12 cellular contexts compared by ENCODE assay signal in the genomic region with DNA sequence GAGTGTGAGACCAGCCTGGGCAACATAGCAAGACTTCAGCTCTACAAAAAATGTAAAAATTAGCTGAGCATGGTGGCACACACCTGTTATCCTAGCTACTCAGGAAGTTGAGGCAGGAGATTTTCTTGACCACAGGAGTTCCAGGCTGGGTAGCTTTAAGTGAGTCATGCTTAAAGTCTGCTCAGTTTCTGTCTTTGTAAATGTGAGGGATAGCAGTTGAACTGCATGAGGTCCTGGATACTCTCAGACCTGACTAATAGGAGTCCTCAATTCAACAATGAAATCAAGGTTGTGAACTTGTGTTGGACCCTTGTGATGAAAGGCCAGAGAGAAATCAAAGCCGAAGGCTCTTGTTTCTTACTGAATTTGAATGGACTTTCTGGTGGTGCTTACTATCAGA. TPM values are rescaled to one million over a fixed set of nuclear protein-coding genes. Genes with fewer than 3 reads are reported as not detected.
DNase-seq lines count a peak whose midpoint lies in the region; ATAC-seq and TF ChIP-seq lines count a peak whose summit lies in the region.
"Had no signal": no experiment of that assay in that cellular context is flagged by ENCODE, and none has a peak within 500 bp of the region (broad histone marks: within the 10 kb centered on the region; RNA-seq: fewer than 3 reads in every experiment).

No MANE protein-coding gene starts in this region.

- no peaks in the 10 kb centered on the region for H3K4me1 ChIP-seq in psoas muscle

- peak overlapping the region; percentile 79 for H3K4me3 Mint-ChIP-seq in dendritic cell treated with granulocyte-macrophage colony-stimulating factor and Interleukin-4, amounts not matched to agents 40 ng/mL and 50 ng/mL, for 4 days
- H3K4me3 Mint-ChIP-seq: activated naive CD4-positive, alpha-beta T cell treated with anti-CD3 and anti-CD28 coated beads, Interleukin-2, amount 50 U/mL, for 24 hours had no signal

- no peak overlapping the region for H3K4me3 ChIP-seq in psoas muscle

- H3K4me1 Mint-ChIP-seq in dendritic cell treated with granulocyte-macrophage colony-stimulating factor and Interleukin-4, amounts not matched to agents 40 ng/mL and 50 ng/mL, for 4 days (ENCODE audit: low read depth), result peaks cover 29% of the 10 kb centered on the region
- H3K4me1 Mint-ChIP-seq: activated naive CD4-positive, alpha-beta T cell treated with anti-CD3 and anti-CD28 coated beads, Interleukin-2, amount 50 U/mL, for 24 hours had no signal

- H3K9me3 ChIP-seq in psoas muscle, result no peaks in the 10 kb centered on the region

- intact Hi-C loops in dendritic cell treated with granulocyte-macrophage colony-stimulating factor and Interleukin-4, amounts not matched to agents 40 ng/mL and 50 ng/mL, for 4 days (cut with micrococcal nuclease), result loop anchor here (10.0 kb wide), 1 partner anchor 508 kb away; no protein-coding TSS in a partner anchor
- intact Hi-C loops in psoas muscle (cut with DNase I), result no loop called here

- ATAC-seq in activated naive CD4-positive, alpha-beta T cell treated with anti-CD3 and anti-CD28 coated beads, Interleukin-2, amount 50 U/mL, for 72 hours, result peak; percentile 53 to 61
- ATAC-seq in psoas muscle (no peak), GM18502 (IDR thresholded peaks at IDR 0.05; ENCODE audit: poor library complexity, unreplicated experiment) (no peak)
- ATAC-seq: naive thymus-derived CD8-positive, alpha-beta T cell had no signal

- TF ChIP-seq CTCF in psoas muscle (IDR thresholded peaks at IDR 0.05), result no peak

- no peak overlapping the region for H3K27ac Mint-ChIP-seq in activated naive CD4-positive, alpha-beta T cell treated with anti-CD3 and anti-CD28 coated beads, Interleukin-2, amount 50 U/mL, for 72 hours
- no peak overlapping the region for H3K27ac Mint-ChIP-seq in dendritic cell treated with granulocyte-macrophage colony-stimulating factor and Interleukin-4, amounts not matched to agents 40 ng/mL and 50 ng/mL, for 4 days
- H3K27ac Mint-ChIP-seq: activated naive CD4-positive, alpha-beta T cell treated with anti-CD3 and anti-CD28 coated beads, Interleukin-2, amount 50 U/mL, for 24 hours; naive thymus-derived CD8-positive, alpha-beta T cell had no signal

- no peaks in the 10 kb centered on the region for H3K36me3 ChIP-seq in psoas muscle (ENCODE audit: insufficient read depth in 1 of 2, low read depth in 1 of 2)

- H3K27me3 ChIP-seq in psoas muscle (ENCODE audit: insufficient read depth in 3 of 3, low read length in 2 of 3), result peaks cover 0 to under 1% (median 0%) of the 10 kb centered on the region in 3 donors

- H3K9me3 Mint-ChIP-seq in activated naive CD4-positive, alpha-beta T cell treated with anti-CD3 and anti-CD28 coated beads, Interleukin-2, amount 50 U/mL, for 72 hours, result no peaks in the 10 kb centered on the region
- H3K9me3 Mint-ChIP-seq in dendritic cell treated with granulocyte-macrophage colony-stimulating factor and Interleukin-4, amounts not matched to agents 40 ng/mL and 50 ng/mL, for 4 days, result no peaks in the 10 kb centered on the region
- H3K9me3 Mint-ChIP-seq: activated naive CD4-positive, alpha-beta T cell treated with anti-CD3 and anti-CD28 coated beads, Interleukin-2, amount 50 U/mL, for 24 hours; naive thymus-derived CD8-positive, alpha-beta T cell had no signal

- H3K36me3 Mint-ChIP-seq in activated naive CD4-positive, alpha-beta T cell treated with anti-CD3 and anti-CD28 coated beads, Interleukin-2, amount 50 U/mL, for 72 hours, result no peaks in the 10 kb centered on the region
- peaks cover 15% of the 10 kb centered on the region for H3K36me3 Mint-ChIP-seq in dendritic cell treated with granulocyte-macrophage colony-stimulating factor and Interleukin-4, amounts not matched to agents 40 ng/mL and 50 ng/mL, for 4 days (ENCODE audit: low read depth)
- H3K36me3 Mint-ChIP-seq: activated naive CD4-positive, alpha-beta T cell treated with anti-CD3 and anti-CD28 coated beads, Interleukin-2, amount 50 U/mL, for 24 hours; naive thymus-derived CD8-positive, alpha-beta T cell had no signal

- 69 to 79% (median 79%) methylated on average over 1 of the region's 1 CpG for WGBS in psoas muscle, 3 donors

- H3K27me3 Mint-ChIP-seq in dendritic cell treated with granulocyte-macrophage colony-stimulating factor and Interleukin-4, amounts not matched to agents 40 ng/mL and 50 ng/mL, for 4 days, result no peaks in the 10 kb centered on the region

- H3K27ac ChIP-seq in psoas muscle, result peak overlapping the region; percentile 91

- no peak for DNase-seq in activated naive CD4-positive, alpha-beta T cell treated with anti-CD3 and anti-CD28 coated beads, Interleukin-2, amount 50 U/mL, for 72 hours (ENCODE audit: low spot score in 2 of 2)
- DNase-seq in activated naive CD4-positive, alpha-beta T cell treated with anti-CD3 and anti-CD28 coated beads, Interleukin-2, amount 50 U/mL, for 16 hours, result no peak
- DNase-seq in NCI-H226 (peak; percentile 44), psoas muscle (no peak), retina (no peak)
- no peak for DNase-seq in activated naive CD4-positive, alpha-beta T cell (lab: John Stamatoyannopoulos, UW)
- DNase-seq: activated CD8-positive, alpha-beta memory T cell treated with anti-CD3 and anti-CD28 coated beads, Interleukin-2, amount 50 U/mL, for 4 hours; naive thymus-derived CD8-positive, alpha-beta T cell; NCI-H1694 treated with DMSO at 0.1 percent for 48 hours had no signal

RNA-seq across cellular contexts. Expression of gene STARD8, which starts 45.2 kb away (rescaled TPM):
- total RNA-seq in activated naive CD4-positive, alpha-beta T cell treated with anti-CD3 and anti-CD28 coated beads, Interleukin-2, amount 50 U/mL, for 72 hours, result under 1 TPM; 0.27 to 0.43 TPM
- total RNA-seq in psoas muscle, result 10 to 100 TPM in 2 of 4 donors, 1 to 10 TPM in 2; 8.2 to 15.8 (median 11.5) TPM
- polyA plus RNA-seq in psoas muscle, result 10 to 100 TPM in 1 of 3 donors, 1 to 10 TPM in 2; 4.2 to 25.8 (median 5.0) TPM
- polyA plus RNA-seq: naive thymus-derived CD8-positive, alpha-beta T cell had no signal

Comparison
In these comparisons a context has a peak if more than half of its experiments do, and no peak if none do; other contexts are left out.
1. ATAC-seq: peak in activated naive CD4-positive, alpha-beta T cell treated with anti-CD3 and anti-CD28 coated beads, Interleukin-2, amount 50 U/mL, for 72 hours (2 of 2); none in psoas muscle (0 of 4) and GM18502 (single experiment).
2. RNA of gene STARD8, which starts 45.2 kb away (total RNA-seq): 8.2 to 15.8 TPM in psoas muscle; 0.27 to 0.43 TPM in activated naive CD4-positive, alpha-beta T cell treated with anti-CD3 and anti-CD28 coated beads, Interleukin-2, amount 50 U/mL, for 72 hours; every median in the first group is over 4 times any median in the second.